In genomic region chr1:189313488-189313887, GRCh38 we compare ENCODE assay signal across 27 cellular contexts.
DNase-seq lines count a peak whose midpoint lies in the region; ATAC-seq and TF ChIP-seq lines count a peak whose summit lies in the region.
"Had no signal": no experiment of that assay in that cellular context is flagged by ENCODE, and none has a peak within 500 bp of the region (broad histone marks: within the 10 kb centered on the region; RNA-seq: fewer than 3 reads in every experiment).

No MANE protein-coding gene starts in this region.

- intact Hi-C loops in MCF 10A (cut with micrococcal nuclease) (no loop called here), breast epithelium (cut with DNase I; ENCODE audit: low total_unique reads) (no loop called here)

- H3K27me3 ChIP-seq in breast epithelium (no peaks in the 10 kb centered on the region), gastroesophageal sphincter (no peaks in the 10 kb centered on the region)
- H3K27me3 ChIP-seq: BLaER1, SJCRH30 had no signal

- POLR2A ChIA-PET in MCF 10A (lab: Yijun Ruan, JAX), result no interaction called here

- H3K4me1 Mint-ChIP-seq in MCF 10A (ENCODE audit: insufficient read depth, unreplicated experiment) (no peaks in the 10 kb centered on the region), neural crest cell (peaks cover 26% of the 10 kb centered on the region)

- DNase-seq in MCF 10A (ENCODE audit: unreplicated experiment) (no peak), breast epithelium (ENCODE audit: low spot score in 2 of 2) (no peak), left kidney (ENCODE audit: low read depth, low spot score) (peak; percentile 18), neural crest cell (ENCODE audit: low read depth, low spot score) (no peak)
- DNase-seq: ACHN; CD4-positive, alpha-beta T cell; COR-L47; DMS 273 treated with DMSO at 0.1 percent for 48 hours; DMS79 treated with DMSO at 0.1 percent for 48 hours; H7; HFFc6; IMR-90; MV-4-11; NCI-H1105 treated with DMSO at 0.1 percent for 48 hours; NCI-H1694; NCI-H2081; NCI-H2171; NCI-H345; NCI-H524 treated with DMSO at 0.1 percent for 48 hours; SJCRH30 had no signal

- H3K4me3 Mint-ChIP-seq in MCF 10A (ENCODE audit: unreplicated experiment), result no peak overlapping the region
- no peak overlapping the region for H3K4me3 Mint-ChIP-seq in neural crest cell
- H3K4me3 Mint-ChIP-seq: CD4-positive, alpha-beta T cell; HFFc6 had no signal

- BruUV-seq in MCF 10A (replicated peaks; lab: Mats Ljungman, UMichigan), result no TSS peak

- H3K27ac Mint-ChIP-seq in MCF 10A (ENCODE audit: low read depth, unreplicated experiment), result peak overlapping the region; percentile 52
- peak overlapping the region; percentile 59 for H3K27ac Mint-ChIP-seq in neural crest cell (ENCODE audit: unreplicated experiment)
- H3K27ac Mint-ChIP-seq: CD4-positive, alpha-beta T cell; HFFc6 had no signal

- no peak for TF ChIP-seq POLR2A in breast epithelium (IDR thresholded peaks at IDR 0.05)
- no peak for TF ChIP-seq POLR2A in gastroesophageal sphincter (IDR thresholded peaks at IDR 0.05)

- H3K4me3 ChIP-seq in breast epithelium, result no peak overlapping the region
- H3K4me3 ChIP-seq in gastroesophageal sphincter, result no peak overlapping the region
- H3K4me3 ChIP-seq: BLaER1, GM12878, SJCRH30 had no signal

- ATAC-seq in HG03460 (IDR thresholded peaks at IDR 0.05; ENCODE audit: unreplicated experiment) (no peak), HG03196 (IDR thresholded peaks at IDR 0.05; ENCODE audit: unreplicated experiment) (no peak), HG02938 (IDR thresholded peaks at IDR 0.05; ENCODE audit: unreplicated experiment) (no peak), gastroesophageal sphincter (no peak)
- ATAC-seq: GM12878 had no signal

- no peak overlapping the region for H3K27ac ChIP-seq in breast epithelium
- H3K27ac ChIP-seq in gastroesophageal sphincter, result no peak overlapping the region
- H3K27ac ChIP-seq: 22Rv1, BLaER1, SJCRH30 had no signal

- no peaks in the 10 kb centered on the region for H3K9me3 Mint-ChIP-seq in MCF 10A (ENCODE audit: unreplicated experiment)
- no peaks in the 10 kb centered on the region for H3K9me3 Mint-ChIP-seq in neural crest cell

- no peaks in the 10 kb centered on the region for H3K27me3 Mint-ChIP-seq in MCF 10A (ENCODE audit: insufficient read depth, unreplicated experiment)
- no peaks in the 10 kb centered on the region for H3K27me3 Mint-ChIP-seq in neural crest cell (ENCODE audit: low read depth)
- H3K27me3 Mint-ChIP-seq: CD4-positive, alpha-beta T cell had no signal

- 79 to 82% methylated on average over 2 of the region's 2 CpGs for WGBS in gastroesophageal sphincter (ENCODE audit: low coverage in 1 of 2), 2 donors

- H3K36me3 Mint-ChIP-seq in MCF 10A (ENCODE audit: insufficient read depth, unreplicated experiment) (no peaks in the 10 kb centered on the region), neural crest cell (ENCODE audit: low read depth) (no peaks in the 10 kb centered on the region)

- CTCF ChIA-PET in MCF 10A (lab: Yijun Ruan, JAX), result no interaction called here

- peaks cover 0 to 4% of the 10 kb centered on the region in 2 donors for H3K9me3 ChIP-seq in breast epithelium
- no peaks in the 10 kb centered on the region for H3K9me3 ChIP-seq in gastroesophageal sphincter
- H3K9me3 ChIP-seq: BLaER1, SJCRH30 had no signal

- H3K4me1 ChIP-seq in breast epithelium (no peaks in the 10 kb centered on the region), gastroesophageal sphincter (no peaks in the 10 kb centered on the region)
- H3K4me1 ChIP-seq: BLaER1, SJCRH30 had no signal

- no peak for TF ChIP-seq EP300 in gastroesophageal sphincter (IDR thresholded peaks at IDR 0.05)

- H3K36me3 ChIP-seq in breast epithelium (no peaks in the 10 kb centered on the region), gastroesophageal sphincter (no peaks in the 10 kb centered on the region)
- H3K36me3 ChIP-seq: BLaER1, SJCRH30 had no signal

- no peak for TF ChIP-seq CTCF in MCF 10A (IDR thresholded peaks at IDR 0.05; ENCODE audit: unreplicated experiment)
- no peak for TF ChIP-seq CTCF in breast epithelium (IDR thresholded peaks at IDR 0.05)
- no peak for TF ChIP-seq CTCF in neural crest cell (conservative IDR thresholded peaks at IDR 0.05)
- TF ChIP-seq CTCF in gastroesophageal sphincter (IDR thresholded peaks at IDR 0.05), result no peak
